17 cellular contexts compared by ENCODE assay signal in genomic region chr2:59425292-59425691, GRCh38.
DNase-seq lines count a peak whose midpoint lies in the region; ATAC-seq lines count a peak whose summit lies in the region.
"Had no signal": no experiment of that assay in that cellular context is flagged by ENCODE, and none has a peak within 500 bp of the region (broad histone marks: within the 10 kb centered on the region; RNA-seq: fewer than 3 reads in every experiment).

No MANE protein-coding gene starts in this region.

- peak overlapping the region; percentile 19 for H3K27ac ChIP-seq in epithelial cell of prostate
- H3K27ac ChIP-seq: SK-N-MC had no signal

- peak; percentile 7 for DNase-seq in EH (ENCODE audit: low read depth)
- DNase-seq in RKO (ENCODE audit: low spot score): peak; percentile 8
- peak; percentile 16 for DNase-seq in epithelial cell of prostate (ENCODE audit: low read depth, low spot score)
- DNase-seq in renal cortical epithelial cell (ENCODE audit: low read depth): peak; percentile 16
- no peak for DNase-seq in midbrain (lab: John Stamatoyannopoulos, UW)
- DNase-seq in hippocampal formation (lab: John Stamatoyannopoulos, UW): no peak
- DNase-seq: CD4-positive, CD25-positive, alpha-beta regulatory T cell; DMS79; MG63; NCI-H1092; NCI-H146; NCI-H2081 treated with DMSO at 0.1 percent for 48 hours; NCI-H510A treated with DMSO at 0.1 percent for 48 hours; NCI-H82; Right ventricle myocardium superior had no signal

- no peak for ATAC-seq in GM21528 (IDR thresholded peaks at IDR 0.05; ENCODE audit: low FRiP score, unreplicated experiment)

Comparison
In these comparisons a context has a peak if more than half of its experiments do, and no peak if none do; other contexts are left out.
1. DNase-seq: peak in EH (single experiment), RKO (single experiment), epithelial cell of prostate (single experiment) and renal cortical epithelial cell (single experiment); none in midbrain (single experiment) and hippocampal formation (0 of 2).